8 cellular contexts compared by ENCODE assay signal in the genomic region with DNA sequence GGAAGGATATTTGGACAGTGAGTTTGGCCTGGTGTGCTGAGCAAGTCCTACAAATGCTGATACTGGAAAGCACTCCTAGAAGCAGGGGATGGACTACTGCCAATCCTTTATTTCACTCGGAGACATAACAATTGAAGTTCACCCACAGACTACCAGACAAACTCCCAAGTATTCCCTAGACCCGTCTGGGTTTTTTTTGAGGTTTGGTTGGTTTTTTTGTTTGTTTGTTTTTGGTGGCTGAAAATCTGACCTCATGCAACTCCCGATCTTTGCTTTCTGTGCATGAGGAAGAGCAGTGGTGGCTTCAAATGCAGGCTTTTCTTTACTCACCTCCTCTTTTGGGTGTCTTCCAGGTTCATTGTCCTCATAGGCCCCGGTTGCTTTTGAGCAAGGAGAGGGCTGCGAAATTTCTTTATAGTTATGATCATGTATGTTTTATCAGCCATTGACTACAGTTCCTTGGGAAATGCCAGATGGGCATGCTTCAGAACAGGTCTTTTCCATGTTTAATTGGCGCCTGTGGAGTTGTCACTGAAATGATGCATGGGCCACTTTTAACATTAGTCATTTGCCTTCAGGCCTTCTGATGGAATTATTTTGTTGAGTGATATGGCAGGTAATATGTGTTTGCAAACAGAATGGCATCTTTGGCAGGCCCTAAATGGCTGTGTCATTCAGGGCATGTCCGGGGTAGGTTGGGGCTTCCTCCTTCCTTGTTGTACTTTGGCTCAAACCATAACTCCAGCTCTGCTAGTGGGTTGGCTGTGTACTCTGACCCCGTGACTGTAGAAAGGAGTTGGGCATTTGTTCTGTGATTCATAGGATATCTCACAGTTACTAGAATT. TPM values are rescaled to one million over a fixed set of nuclear protein-coding genes. Genes with fewer than 3 reads are reported as not detected.
DNase-seq lines count a peak whose midpoint lies in the region; ATAC-seq and TF ChIP-seq lines count a peak whose summit lies in the region.

No MANE protein-coding gene starts in this region.

- H3K4me1 Mint-ChIP-seq in natural killer cell treated with Interleukin-12 subunit alpha and Interleukin-12 subunit beta and Interleukin-15 and Interleukin-18, amount 100 ng/mL, for 72 hours (ENCODE audit: low read depth in 2 of 2), result peaks cover 73 to 75% of the 10 kb centered on the region in 2 donors

- peak; percentile 13 to 60 for ATAC-seq in natural killer cell treated with Interleukin-12 subunit alpha and Interleukin-12 subunit beta and Interleukin-15 and Interleukin-18, amount 100 ng/mL, for 72 hours
- ATAC-seq in HG02852 (IDR thresholded peaks at IDR 0.05; ENCODE audit: unreplicated experiment), result no peak
- ATAC-seq in HG03460 (IDR thresholded peaks at IDR 0.05; ENCODE audit: unreplicated experiment), result no peak

- H3K27ac ChIP-seq in KMS-11, result peak overlapping the region; percentile 55; the same call in 1 of the 2 replicates

- H3K4me3 ChIP-seq in GM12865 (ENCODE audit: low read depth, low read length) (peak overlapping the region; percentile 24), KMS-11 (IDR thresholded peaks at IDR 0.05; ENCODE audit: insufficient read depth, low read depth, low read length) (no peak overlapping the region), astrocyte of the cerebellum (ENCODE audit: low read depth, low read length) (no peak overlapping the region)

- no peak overlapping the region; the same call in 1 of the 2 replicates for H3K9ac ChIP-seq in KMS-11

- H3K36me3 ChIP-seq in KMS-11 (ENCODE audit: insufficient read depth), result no peaks in the 10 kb centered on the region

- H3K27me3 ChIP-seq in KMS-11 (ENCODE audit: insufficient read depth, low read depth), result no peaks in the 10 kb centered on the region

- H3K79me2 ChIP-seq in KMS-11 (ENCODE audit: insufficient read depth, low read depth), result no peaks in the 10 kb centered on the region; the same call in 1 of the 2 replicates

- H3K4me1 ChIP-seq in KMS-11 (ENCODE audit: low read depth, poor library complexity, severe bottlenecking), result peaks cover 61% of the 10 kb centered on the region

- H3K4me3 Mint-ChIP-seq in natural killer cell treated with Interleukin-12 subunit alpha and Interleukin-12 subunit beta and Interleukin-15 and Interleukin-18, amount 100 ng/mL, for 72 hours, result peak overlapping the region; percentile 91

- no peaks in the 10 kb centered on the region for H4K20me1 ChIP-seq in KMS-11 (ENCODE audit: insufficient read depth)

- TF ChIP-seq CTCF in GM12865 (IDR thresholded peaks at IDR 0.05; ENCODE audit: insufficient read depth, low read depth, low read length, missing control alignments) (no peak), KMS-11 (conservative IDR thresholded peaks at IDR 0.05; ENCODE audit: low read depth, low read length) (no peak), astrocyte of the cerebellum (IDR thresholded peaks at IDR 0.05; ENCODE audit: low read depth, low read length, missing control alignments) (no peak)

- H3K27ac Mint-ChIP-seq in natural killer cell treated with Interleukin-12 subunit alpha and Interleukin-12 subunit beta and Interleukin-15 and Interleukin-18, amount 100 ng/mL, for 72 hours, result peak overlapping the region; percentile 89 to 94

- no peaks in the 10 kb centered on the region for H3K9me3 Mint-ChIP-seq in natural killer cell treated with Interleukin-12 subunit alpha and Interleukin-12 subunit beta and Interleukin-15 and Interleukin-18, amount 100 ng/mL, for 72 hours

- peak overlapping the region; percentile 34; the same call in 1 of the 2 replicates for H2AFZ ChIP-seq in KMS-11 (ENCODE audit: low read depth)

- peaks cover 16% of the 10 kb centered on the region for H3K36me3 Mint-ChIP-seq in natural killer cell treated with Interleukin-12 subunit alpha and Interleukin-12 subunit beta and Interleukin-15 and Interleukin-18, amount 100 ng/mL, for 72 hours

- peak overlapping the region; percentile 94 for H3K4me2 ChIP-seq in KMS-11

- in situ Hi-C loops in astrocyte of the cerebellum (cut with HindIII; ENCODE audit: low sequenced_read_pairs), result no loop called here

- H3K27me3 Mint-ChIP-seq in natural killer cell treated with Interleukin-12 subunit alpha and Interleukin-12 subunit beta and Interleukin-15 and Interleukin-18, amount 100 ng/mL, for 72 hours, result no peaks in the 10 kb centered on the region

- peak; percentile 23 for DNase-seq in GM12865 (ENCODE audit: low read depth)
- DNase-seq in astrocyte of the cerebellum (ENCODE audit: low read depth), result peak; percentile 76
- peak; percentile 65 for DNase-seq in natural killer cell treated with Interleukin-12 subunit alpha and Interleukin-12 subunit beta and Interleukin-15 and Interleukin-18, amount 100 ng/mL, for 72 hours (ENCODE audit: low spot score)
- DNase-seq in activated gamma-delta T cell (lab: John Stamatoyannopoulos, UW), result no peak
- DNase-seq in putamen (ENCODE audit: low spot score), result no peak

RNA-seq across cellular contexts. Expression of a gene that starts 1.9 kb away (rescaled TPM):
- total RNA-seq in natural killer cell treated with Interleukin-12 subunit alpha and Interleukin-12 subunit beta and Interleukin-15 and Interleukin-18, amount 100 ng/mL, for 72 hours, result 10 to 100 TPM; 15.0 to 26.1 TPM

Comparison
In these comparisons a context has a peak if more than half of its experiments do, and no peak if none do; other contexts are left out.
1. DNase-seq: peak in GM12865 (single experiment), astrocyte of the cerebellum (single experiment) and natural killer cell treated with Interleukin-12 subunit alpha and Interleukin-12 subunit beta and Interleukin-15 and Interleukin-18, amount 100 ng/mL, for 72 hours (single experiment); none in activated gamma-delta T cell (single experiment) and putamen (single experiment).
2. ATAC-seq: peak in natural killer cell treated with Interleukin-12 subunit alpha and Interleukin-12 subunit beta and Interleukin-15 and Interleukin-18, amount 100 ng/mL, for 72 hours (2 of 2); none in HG02852 (single experiment) and HG03460 (single experiment).